In genomic region chr17:51259574-51260236, GRCh38 we compare ENCODE assay signal across 1 cellular context.
TF ChIP-seq lines count a peak whose summit lies in the region.

Gene MBTD1, minus strand, starts transcription at chr17:51260049. Its CDS starts 34,888 bp downstream, at chr17:51225161.

TF ChIP-seq in WTC11, 78 proteins besides CTCF, POLR2A, EP300 and RAD21 (continued from another document):
- TF ChIP-seq ARID4B (CRISPR knock-in tag; IDR thresholded peaks at IDR 0.05; ENCODE audit: borderline replicate concordance) (peak; percentile 33; the same call in 1 of the 2 replicates), ZNF416 (CRISPR knock-in tag; IDR thresholded peaks at IDR 0.05) (peak; percentile 64; the same call in 1 of the 2 replicates), FOXP1 (CRISPR knock-in tag; IDR thresholded peaks at IDR 0.05; ENCODE audit: borderline replicate concordance) (no peak), FOXJ3 (CRISPR knock-in tag; IDR thresholded peaks at IDR 0.05; ENCODE audit: borderline replicate concordance) (no peak), IRF1 (CRISPR knock-in tag; IDR thresholded peaks at IDR 0.05) (no peak), ESRRA (CRISPR knock-in tag; IDR thresholded peaks at IDR 0.05; ENCODE audit: borderline replicate concordance) (no peak), ZNF532 (CRISPR knock-in tag; IDR thresholded peaks at IDR 0.05; ENCODE audit: borderline replicate concordance) (no peak), CREM (CRISPR knock-in tag; IDR thresholded peaks at IDR 0.05) (no peak), MAX (CRISPR knock-in tag; IDR thresholded peaks at IDR 0.05) (no peak), NR3C1 (CRISPR knock-in tag; conservative IDR thresholded peaks at IDR 0.05; ENCODE audit: low read depth) (no peak), FOXP4 (CRISPR knock-in tag; IDR thresholded peaks at IDR 0.05) (no peak), MYBL2 (CRISPR knock-in tag; IDR thresholded peaks at IDR 0.05) (no peak; the same call in 1 of the 2 replicates), USF1 (CRISPR knock-in tag; IDR thresholded peaks at IDR 0.05) (no peak), PRRX2 (CRISPR knock-in tag; IDR thresholded peaks at IDR 0.05) (no peak), KAT7 (CRISPR knock-in tag; IDR thresholded peaks at IDR 0.05; ENCODE audit: borderline replicate concordance) (0 out of 2 replicates have a peak, but pooled peaks have one; percentile 14), TEAD4 (CRISPR knock-in tag; IDR thresholded peaks at IDR 0.05) (no peak), JAZF1 (CRISPR knock-in tag; IDR thresholded peaks at IDR 0.05) (no peak), NFATC4 (CRISPR knock-in tag; IDR thresholded peaks at IDR 0.05) (no peak), E2F4 (CRISPR knock-in tag; IDR thresholded peaks at IDR 0.05; ENCODE audit: borderline replicate concordance, low read depth) (peak; percentile 43; the same call in 1 of the 2 replicates), HMGXB4 (CRISPR knock-in tag; IDR thresholded peaks at IDR 0.05) (peak; percentile 40; the same call in 1 of the 2 replicates), RORB (CRISPR knock-in tag; IDR thresholded peaks at IDR 0.05) (no peak), GTF2I (CRISPR knock-in tag; conservative IDR thresholded peaks at IDR 0.05) (no peak), USF2 (CRISPR knock-in tag; IDR thresholded peaks at IDR 0.05) (no peak), GABPB1 (CRISPR knock-in tag; IDR thresholded peaks at IDR 0.05) (0 out of 2 replicates have a peak, but pooled peaks have one; percentile 8)
